Comparison of ENCODE assay signal across 11 cellular contexts in the genomic region with DNA sequence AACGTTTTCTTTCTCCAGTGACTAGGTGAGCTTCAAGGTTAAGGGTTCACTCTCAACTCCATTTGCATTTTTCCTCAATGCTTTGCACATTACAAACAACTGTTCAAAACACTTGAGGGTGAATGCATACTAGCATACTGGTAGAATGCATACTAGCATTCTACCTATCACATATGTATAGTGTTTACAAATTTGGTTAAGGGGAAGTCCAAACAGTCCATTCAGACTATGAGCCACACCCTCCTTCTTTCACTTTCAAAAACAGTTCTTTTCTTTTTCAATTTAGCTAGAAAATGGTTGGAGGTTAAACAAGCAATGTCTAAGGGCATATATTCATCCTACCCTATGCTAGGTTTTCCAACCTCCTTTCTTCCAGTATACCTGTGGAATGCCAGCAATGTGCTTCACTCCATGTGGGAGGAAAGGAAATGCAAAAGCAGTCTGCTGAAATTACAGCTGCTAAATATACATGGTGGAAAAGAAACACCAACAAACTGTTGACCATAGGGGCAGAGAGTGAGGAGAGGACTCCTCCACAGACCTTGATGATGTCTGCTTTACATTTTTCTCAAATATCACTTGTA.
DNase-seq lines count a peak whose midpoint lies in the region; ATAC-seq, FAIRE-seq and TF ChIP-seq lines count a peak whose summit lies in the region.
"Had no signal": no experiment of that assay in that cellular context is flagged by ENCODE, and none has a peak within 500 bp of the region (broad histone marks: within the 10 kb centered on the region; RNA-seq: fewer than 3 reads in every experiment).

No MANE protein-coding gene starts in this region.

- no peak overlapping the region for H3K9ac ChIP-seq in kidney (ENCODE audit: low read length in 2 of 2)

- TF ChIP-seq CTCF in GM13977 (IDR thresholded peaks at IDR 0.05; ENCODE audit: extremely low read depth, insufficient read depth, missing control alignments), result no peak
- no peak for TF ChIP-seq CTCF in kidney (IDR thresholded peaks at IDR 0.05; ENCODE audit: borderline replicate concordance, extremely low read depth, insufficient read depth)

- intact Hi-C loops in kidney (cut with DNase I) (no loop called here), left ventricle myocardium superior (cut with micrococcal nuclease) (no loop called here)

- no peaks in the 10 kb centered on the region for H3K27me3 Mint-ChIP-seq in activated T-helper 17 cell treated with anti-CD3 and anti-CD28 coated beads, Interleukin-2, amount 50 U/mL, for 72 hours
- H3K27me3 Mint-ChIP-seq: central memory CD8-positive, alpha-beta T cell had no signal

- H3K4me3 Mint-ChIP-seq in activated T-helper 17 cell treated with anti-CD3 and anti-CD28 coated beads, Interleukin-2, amount 50 U/mL, for 72 hours, result peak overlapping the region; percentile 2
- H3K4me3 Mint-ChIP-seq: central memory CD8-positive, alpha-beta T cell had no signal

- no peak overlapping the region for H3K27ac ChIP-seq in kidney (ENCODE audit: low read depth in 2 of 2, low read length in 2 of 2)

- no peak overlapping the region for H3K4me3 ChIP-seq in kidney (ENCODE audit: low read length in 2 of 2)

- H3K36me3 ChIP-seq in kidney (ENCODE audit: control insufficient read depth in 1 of 2, insufficient read depth in 2 of 2, low read length in 2 of 2), result peaks cover 3 to 18% of the 10 kb centered on the region in 2 donors

- H3K4me1 Mint-ChIP-seq in activated T-helper 17 cell treated with anti-CD3 and anti-CD28 coated beads, Interleukin-2, amount 50 U/mL, for 72 hours, result peaks cover 17% of the 10 kb centered on the region

- DNase-seq in GM13977 (ENCODE audit: low spot score), result peak; percentile 50
- DNase-seq in kidney, result no peak
- DNase-seq in hepatic stellate cell (ENCODE audit: low spot score), result no peak
- DNase-seq in left ventricle myocardium superior, result no peak
- no peak for DNase-seq in LoVo (ENCODE audit: low spot score)
- DNase-seq: hypothalamus, NCI-H446 treated with DMSO at 0.1 percent for 48 hours had no signal

- peak overlapping the region; percentile 16 for H3K27ac Mint-ChIP-seq in activated T-helper 17 cell treated with anti-CD3 and anti-CD28 coated beads, Interleukin-2, amount 50 U/mL, for 72 hours

- no peaks in the 10 kb centered on the region for H3K4me1 ChIP-seq in kidney (ENCODE audit: control insufficient read depth in 1 of 2, insufficient read depth in 1 of 2, low read depth in 1 of 2, low read length in 2 of 2)

- in situ Hi-C loops in GM13977 (cut with MboI; ENCODE audit: low pct_unique_long_range_greater_than_20kb, low sequenced_read_pairs, unreplicated experiment), result no loop called here

- H3K9me3 ChIP-seq in kidney (ENCODE audit: control insufficient read depth in 1 of 2, low read length in 2 of 2), result peaks cover 2 to 9% of the 10 kb centered on the region in 2 donors

- H3K36me3 Mint-ChIP-seq in activated T-helper 17 cell treated with anti-CD3 and anti-CD28 coated beads, Interleukin-2, amount 50 U/mL, for 72 hours (ENCODE audit: low read depth), result peaks cover 93% of the 10 kb centered on the region

- no peak for FAIRE-seq in kidney (lab: Jason Lieb, UNC)

- ATAC-seq in GM19455 (IDR thresholded peaks at IDR 0.05; ENCODE audit: unreplicated experiment) (peak; percentile 87), HG03060 (IDR thresholded peaks at IDR 0.05; ENCODE audit: low read depth, unreplicated experiment) (peak; percentile 57), left ventricle myocardium superior (no peak)
- peak; percentile 86 for ATAC-seq in activated T-helper 17 cell treated with anti-CD3 and anti-CD28 coated beads, Interleukin-2, amount 50 U/mL, for 72 hours (replicated peaks)

- no peaks in the 10 kb centered on the region for H3K9me3 Mint-ChIP-seq in activated T-helper 17 cell treated with anti-CD3 and anti-CD28 coated beads, Interleukin-2, amount 50 U/mL, for 72 hours
- H3K9me3 Mint-ChIP-seq: central memory CD8-positive, alpha-beta T cell had no signal
